17 cellular contexts compared by ENCODE assay signal in genomic region chr5:35789732-35790461, GRCh38.
A peak's percentile ranks its signal among the peaks of the same experiment; 100 is the strongest.
DNase-seq lines count a peak whose midpoint lies in the region; ATAC-seq, FAIRE-seq and TF ChIP-seq lines count a peak whose summit lies in the region.
"Had no signal": no experiment of that assay in that cellular context is flagged by ENCODE, and none has a peak within 500 bp of the region (broad histone marks: within the 10 kb centered on the region; RNA-seq: fewer than 3 reads in every experiment).

No MANE protein-coding gene starts in this region.

- H3K9me2 ChIP-seq in PC-9 (ENCODE audit: insufficient read depth), result no peaks in the 10 kb centered on the region

- H3K4me3 ChIP-seq in PC-9, result no peak overlapping the region
- H3K4me3 ChIP-seq: colonic mucosa, testis had no signal

- peak; percentile 38 for FAIRE-seq in H54 (lab: Jason Lieb, UNC)

- no peaks in the 10 kb centered on the region for H3K36me3 ChIP-seq in PC-9 (ENCODE audit: low read depth)
- H3K36me3 ChIP-seq: colonic mucosa had no signal

- no peaks in the 10 kb centered on the region for H3K4me1 ChIP-seq in PC-9 (replicated peaks; ENCODE audit: insufficient read depth)
- H3K4me1 ChIP-seq: colonic mucosa had no signal

- H3K79me2 ChIP-seq in PC-9 (ENCODE audit: low read depth), result no peaks in the 10 kb centered on the region

- no peaks in the 10 kb centered on the region for H4K20me1 ChIP-seq in PC-9 (ENCODE audit: insufficient read depth)

- BruUV-seq in PC-9 (replicated peaks; lab: Mats Ljungman, UMichigan), result no TSS peak

- H3K4me3 Mint-ChIP-seq in activated T-cell treated with anti-CD3 and anti-CD28 coated beads, Interleukin-2, amount 50 U/mL, for 24 hours, result peak overlapping the region; percentile 35
- H3K4me3 Mint-ChIP-seq in activated naive CD8-positive, alpha-beta T cell treated with anti-CD3 and anti-CD28 coated beads for 36 hours, result no peak overlapping the region
- H3K4me3 Mint-ChIP-seq in naive thymus-derived CD8-positive, alpha-beta T cell, result peak overlapping the region in 6 of 10 donors; percentile 12 to 51 (median 28)

- H3K27ac ChIP-seq in PC-9, result no peak overlapping the region
- H3K27ac ChIP-seq: colonic mucosa, HL-60, testis had no signal

- no peaks in the 10 kb centered on the region for H3K9me3 ChIP-seq in PC-9 (ENCODE audit: insufficient read depth, low read depth)
- H3K9me3 ChIP-seq: colonic mucosa, testis had no signal

- no peak overlapping the region for H3K4me2 ChIP-seq in PC-9

- no peak for DNase-seq in activated T-cell treated with anti-CD3 and anti-CD28 coated beads, Interleukin-2, amount 50 U/mL, for 24 hours
- DNase-seq in activated T-cell treated with anti-CD3 and anti-CD28 coated beads, Interleukin-2, amount 50 U/mL, for 1 hour, result no peak
- DNase-seq in H54 (ENCODE audit: insufficient read length, low spot score) (no peak), PC-9 (no peak)
- no peak for DNase-seq in activated naive CD8-positive, alpha-beta T cell treated with anti-CD3 and anti-CD28 coated beads for 36 hours
- DNase-seq in naive thymus-derived CD8-positive, alpha-beta T cell, result no peak
- DNase-seq: amygdala; colonic mucosa; mesenchymal stem cell; NCI-H1694 treated with DMSO at 0.1 percent for 48 hours; NCI-H526 treated with DMSO at 0.1 percent for 48 hours; RPMI8226; stimulated activated CD4-positive, alpha-beta T cell treated with anti-CD3 and anti-CD28 coated beads, Interleukin-12 subunit alpha, Interleukin-12 subunit beta, amount 100 ng/mL, for 4 hours; testis had no signal

- no peaks in the 10 kb centered on the region for H3K27me3 ChIP-seq in PC-9 (ENCODE audit: insufficient read depth, low read depth)
- H3K27me3 ChIP-seq: colonic mucosa, testis had no signal

- H3K9me3 Mint-ChIP-seq in activated T-cell treated with anti-CD3 and anti-CD28 coated beads, Interleukin-2, amount 50 U/mL, for 24 hours, result peaks cover 7% of the 10 kb centered on the region
- H3K9me3 Mint-ChIP-seq in activated naive CD8-positive, alpha-beta T cell treated with anti-CD3 and anti-CD28 coated beads for 36 hours, result peaks cover 8% of the 10 kb centered on the region
- peaks cover 0 to 3% (median 0%) of the 10 kb centered on the region in 9 donors for H3K9me3 Mint-ChIP-seq in naive thymus-derived CD8-positive, alpha-beta T cell

- no peak for TF ChIP-seq CTCF in PC-9 (conservative IDR thresholded peaks at IDR 0.05)

- H3K36me3 Mint-ChIP-seq in activated T-cell treated with anti-CD3 and anti-CD28 coated beads, Interleukin-2, amount 50 U/mL, for 24 hours (ENCODE audit: low read depth), result peaks cover 11% of the 10 kb centered on the region
- H3K36me3 Mint-ChIP-seq in activated naive CD8-positive, alpha-beta T cell treated with anti-CD3 and anti-CD28 coated beads for 36 hours, result peaks cover 30% of the 10 kb centered on the region
- H3K36me3 Mint-ChIP-seq in naive thymus-derived CD8-positive, alpha-beta T cell, result no peaks in the 10 kb centered on the region

- intact Hi-C loops in PC-9 (cut with micrococcal nuclease; ENCODE audit: unreplicated experiment), result no loop called here

- CTCF ChIA-PET in PC-9 (lab: Charles Lee), result no interaction called here

- no peaks in the 10 kb centered on the region for H3F3A ChIP-seq in PC-9 (ENCODE audit: insufficient read depth, low read depth)

- TF ChIP-seq POLR2A in H54 (IDR thresholded peaks at IDR 0.05; ENCODE audit: low read depth, low read length), result no peak

- no peaks in the 10 kb centered on the region for H3K27me3 Mint-ChIP-seq in activated T-cell treated with anti-CD3 and anti-CD28 coated beads, Interleukin-2, amount 50 U/mL, for 24 hours
- H3K27me3 Mint-ChIP-seq in activated naive CD8-positive, alpha-beta T cell treated with anti-CD3 and anti-CD28 coated beads for 36 hours, result no peaks in the 10 kb centered on the region
- no peaks in the 10 kb centered on the region for H3K27me3 Mint-ChIP-seq in naive thymus-derived CD8-positive, alpha-beta T cell

- H3K4me1 Mint-ChIP-seq in activated T-cell treated with anti-CD3 and anti-CD28 coated beads, Interleukin-2, amount 50 U/mL, for 24 hours (ENCODE audit: low read depth), result peaks cover 92% of the 10 kb centered on the region
- H3K4me1 Mint-ChIP-seq in activated naive CD8-positive, alpha-beta T cell treated with anti-CD3 and anti-CD28 coated beads for 36 hours, result peaks cover 86% of the 10 kb centered on the region
- H3K4me1 Mint-ChIP-seq in naive thymus-derived CD8-positive, alpha-beta T cell, result peaks cover 39 to 86% (median 75%) of the 10 kb centered on the region in 4 donors

- peak overlapping the region; percentile 87 for H3K27ac Mint-ChIP-seq in activated T-cell treated with anti-CD3 and anti-CD28 coated beads, Interleukin-2, amount 50 U/mL, for 24 hours
- H3K27ac Mint-ChIP-seq in activated naive CD8-positive, alpha-beta T cell treated with anti-CD3 and anti-CD28 coated beads for 36 hours, result peak overlapping the region; percentile 68
- H3K27ac Mint-ChIP-seq in naive thymus-derived CD8-positive, alpha-beta T cell, result peak overlapping the region in 8 of 10 donors; percentile 28 to 81 (median 56)

- ATAC-seq in naive thymus-derived CD8-positive, alpha-beta T cell, result peak in 1 of 2 donors; percentile 49
- ATAC-seq in esophagus mucosa (no peak), HG02970 (IDR thresholded peaks at IDR 0.05; ENCODE audit: low FRiP score, unreplicated experiment) (no peak)

- no peak overlapping the region for H2AFZ ChIP-seq in PC-9

- POLR2A ChIA-PET in naive thymus-derived CD8-positive, alpha-beta T cell (lab: Charles Lee), result interaction anchor here (1.3 to 17.3 kb wide), 4 partner anchors 10 to 68 kb away, joined by 3 to 431 read pairs (median 12); partner anchors contain the start of gene IL7R
- POLR2A ChIA-PET in PC-9 (lab: Charles Lee; ENCODE audit: unreplicated experiment), result no interaction called here
